Comparison of ENCODE assay signal across 11 cellular contexts in genomic region chr2:58398406-58398805, GRCh38.
"Had no signal": no experiment of that assay in that cellular context is flagged by ENCODE, and none has a peak within 500 bp of the region (broad histone marks: within the 10 kb centered on the region; RNA-seq: fewer than 3 reads in every experiment).

No MANE protein-coding gene starts in this region.

- H3K27ac ChIP-seq: GM23248 had no signal

- DNase-seq: GM23248, GOT3, H7, H9, HCEC 1CT, HFFc6 had no signal

- H3K9me3 ChIP-seq: HAP-1 had no signal

- H3K4me3 ChIP-seq: GM23248, GM23338, HAP-1 had no signal

- ATAC-seq: GM23338, HCT116 had no signal

- H3K4me2 ChIP-seq: GM23338 had no signal

- H3K9ac ChIP-seq: GM23248 had no signal

- H3K36me3 ChIP-seq: HAP-1 had no signal

- H2AFZ ChIP-seq: GM23248, GM23338 had no signal

- FAIRE-seq: H1, H54 had no signal

- H3K4me1 ChIP-seq: HAP-1 had no signal
